Comparison of ENCODE assay signal across 33 cellular contexts in genomic region chrX:522456-522855, GRCh38.
"Had no signal": no experiment of that assay in that cellular context is flagged by ENCODE, and none has a peak within 500 bp of the region (broad histone marks: within the 10 kb centered on the region; RNA-seq: fewer than 3 reads in every experiment).

No MANE protein-coding gene starts in this region.

- H3K27ac Mint-ChIP-seq: activated CD4-positive, alpha-beta T cell treated with anti-CD3 and anti-CD28 coated beads for 36 hours; activated CD4-positive, alpha-beta T cell treated with anti-CD3 and anti-CD28 coated beads, Interleukin-2, amount 10 ng/mL, durations not matched to agents 7 days and 5 days; activated CD8-positive, alpha-beta memory T cell treated with anti-CD3 and anti-CD28 coated beads, Interleukin-2, amount 10 ng/mL, durations not matched to agents 7 days and 5 days; activated naive CD4-positive, alpha-beta T cell treated with anti-CD3 and anti-CD28 coated beads for 36 hours; activated naive CD8-positive, alpha-beta T cell treated with anti-CD3 and anti-CD28 coated beads for 36 hours; activated T-helper 2 cell treated with anti-CD3 and anti-CD28 coated beads, Interferon-gamma antibody, Interleukin-2, Interleukin-4, amounts not matched to agents 10 μg/mL and 5 μg/mL and 100 μg/mL, durations not matched to agents 14 hours and 24 hours and 36 hours; T-helper 1 cell treated with Interleukin-12 subunit alpha and Interleukin-12 subunit beta and Interleukin-4 antibody, amounts not matched to agents 30 μg/mL and 1 μg/mL, for 36 hours; T-helper 2 cell treated with Interferon-gamma antibody and Interleukin-4, amounts not matched to agents 5 μg/mL and 100 μg/mL, for 36 hours had no signal

- H3K4me1 ChIP-seq: Peyer's patch, SJSA1 had no signal

- H3K9ac ChIP-seq: SK-N-SH had no signal

- H3K4me3 ChIP-seq: coronary artery, MG63, Peyer's patch, SJSA1 had no signal

- FAIRE-seq: TTC549 had no signal

- H3K27me3 ChIP-seq: brain microvascular endothelial cell, MG63, Peyer's patch, SJSA1 had no signal

- H3K4me2 ChIP-seq: SK-N-SH had no signal

- H3K4me1 Mint-ChIP-seq: activated CD4-positive, alpha-beta T cell treated with anti-CD3 and anti-CD28 coated beads for 36 hours; activated CD4-positive, alpha-beta T cell treated with anti-CD3 and anti-CD28 coated beads, Interleukin-2, amount 10 ng/mL, durations not matched to agents 7 days and 5 days; activated CD8-positive, alpha-beta memory T cell treated with anti-CD3 and anti-CD28 coated beads, Interleukin-2, amount 10 ng/mL, durations not matched to agents 7 days and 5 days; activated naive CD8-positive, alpha-beta T cell treated with anti-CD3 and anti-CD28 coated beads for 36 hours had no signal

- H3K36me3 Mint-ChIP-seq: activated CD8-positive, alpha-beta memory T cell treated with anti-CD3 and anti-CD28 coated beads, Interleukin-2, amount 10 ng/mL, durations not matched to agents 7 days and 5 days had no signal

- H3K9me3 ChIP-seq: Peyer's patch, SK-N-SH had no signal

- H3K27me3 Mint-ChIP-seq: activated CD4-positive, alpha-beta T cell treated with anti-CD3 and anti-CD28 coated beads, Interleukin-2, amount 10 ng/mL, durations not matched to agents 7 days and 5 days; activated CD8-positive, alpha-beta memory T cell treated with anti-CD3 and anti-CD28 coated beads, Interleukin-2, amount 10 ng/mL, durations not matched to agents 7 days and 5 days had no signal

- ATAC-seq: activated CD4-positive, alpha-beta T cell treated with anti-CD3 and anti-CD28 coated beads for 36 hours; activated CD4-positive, CD25-positive, alpha-beta regulatory T cell treated with anti-CD3 and anti-CD28 coated beads, Interleukin-2, amount 50 U/mL, for 24 hours; activated CD8-positive, alpha-beta memory T cell treated with anti-CD3 and anti-CD28 coated beads, Interleukin-2, amount 10 ng/mL, durations not matched to agents 7 days and 5 days; PC-3 had no signal

- H3K36me3 ChIP-seq: brain microvascular endothelial cell, MG63, Peyer's patch, SJSA1 had no signal

- H3K27ac ChIP-seq: brain microvascular endothelial cell, coronary artery, Peyer's patch, SJSA1 had no signal

- DNase-seq: activated CD4-positive, alpha-beta T cell treated with anti-CD3 and anti-CD28 coated beads for 36 hours; activated CD4-positive, alpha-beta T cell treated with anti-CD3 and anti-CD28 coated beads, Interleukin-2, amount 10 ng/mL, durations not matched to agents 7 days and 5 days; activated CD4-positive, alpha-beta T cell treated with anti-CD3 and anti-CD28 coated beads, Interleukin-2, amount 50 U/mL, for 48 hours; activated CD8-positive, alpha-beta memory T cell treated with anti-CD3 and anti-CD28 coated beads for 24 hours; activated CD8-positive, alpha-beta memory T cell treated with anti-CD3 and anti-CD28 coated beads, Interleukin-2, amount 10 ng/mL, durations not matched to agents 7 days and 5 days; activated CD8-positive, alpha-beta memory T cell treated with anti-CD3 and anti-CD28 coated beads, Interleukin-2, amount 50 U/mL, for 48 hours; activated gamma-delta T cell; activated naive CD4-positive, alpha-beta T cell treated with anti-CD3 and anti-CD28 coated beads for 36 hours; activated naive CD8-positive, alpha-beta T cell treated with anti-CD3 and anti-CD28 coated beads for 36 hours; amniotic stem cell; aorta; brain microvascular endothelial cell; central memory CD4-positive, alpha-beta T cell; MG63; NCI-H1048; NCI-H1105 treated with DMSO at 0.1 percent for 48 hours; NCI-H1436 treated with DMSO at 0.1 percent for 48 hours; NCI-H1694 treated with DMSO at 0.1 percent for 48 hours; NCI-H2029; NCI-H345; NCI-H524 treated with DMSO at 0.1 percent for 48 hours; PC-3; Peyer's patch; RPMI8226; SHP77 treated with DMSO at 0.1 percent for 48 hours; SK-N-SH had no signal

- H3K4me3 Mint-ChIP-seq: activated CD4-positive, alpha-beta T cell treated with anti-CD3 and anti-CD28 coated beads for 36 hours; activated CD4-positive, alpha-beta T cell treated with anti-CD3 and anti-CD28 coated beads, Interleukin-2, amount 10 ng/mL, durations not matched to agents 7 days and 5 days; activated CD8-positive, alpha-beta memory T cell treated with anti-CD3 and anti-CD28 coated beads, Interleukin-2, amount 10 ng/mL, durations not matched to agents 7 days and 5 days; activated naive CD4-positive, alpha-beta T cell treated with anti-CD3 and anti-CD28 coated beads for 36 hours; activated naive CD8-positive, alpha-beta T cell treated with anti-CD3 and anti-CD28 coated beads for 36 hours; T-helper 1 cell treated with Interleukin-12 subunit alpha and Interleukin-12 subunit beta and Interleukin-4 antibody, amounts not matched to agents 30 μg/mL and 1 μg/mL, for 36 hours; T-helper 2 cell treated with Interferon-gamma antibody and Interleukin-4, amounts not matched to agents 5 μg/mL and 100 μg/mL, for 36 hours had no signal
